12 cellular contexts compared by ENCODE assay signal in genomic region chr11:126147268-126148111, GRCh38.
DNase-seq lines count a peak whose midpoint lies in the region; ATAC-seq and TF ChIP-seq lines count a peak whose summit lies in the region.
"Had no signal": no experiment of that assay in that cellular context is flagged by ENCODE, and none has a peak within 500 bp of the region (broad histone marks: within the 10 kb centered on the region; RNA-seq: fewer than 3 reads in every experiment).

No MANE protein-coding gene starts in this region.

- H3K27me3 ChIP-seq in neural progenitor cell (peaks cover 10% of the 10 kb centered on the region), heart left ventricle (no peaks in the 10 kb centered on the region)
- H3K27me3 ChIP-seq: neutrophil had no signal

- H3K36me3 Mint-ChIP-seq in brain (peaks cover 7% of the 10 kb centered on the region), neural progenitor cell (peaks cover 6% of the 10 kb centered on the region)
- no peaks in the 10 kb centered on the region for H3K36me3 Mint-ChIP-seq in effector memory CD8-positive, alpha-beta T cell (ENCODE audit: insufficient read depth)

- H3K4me1 Mint-ChIP-seq in brain (peaks cover 39% of the 10 kb centered on the region), neural progenitor cell (peaks cover 60% of the 10 kb centered on the region)
- H3K4me1 Mint-ChIP-seq in effector memory CD8-positive, alpha-beta T cell (ENCODE audit: low read depth in 2 of 2), result peaks cover 0 to 3% of the 10 kb centered on the region in 2 donors

- intact Hi-C loops in heart left ventricle (cut with DNase I), result loop anchor here in 1 of 10 donors (1.0 kb wide), 1 partner anchor 25 kb away; no protein-coding TSS in a partner anchor

- H3K36me3 ChIP-seq in neural progenitor cell, result no peaks in the 10 kb centered on the region
- H3K36me3 ChIP-seq in heart left ventricle, result no peaks in the 10 kb centered on the region
- H3K36me3 ChIP-seq: neutrophil had no signal

- peaks cover 34% of the 10 kb centered on the region for H3F3A ChIP-seq in neural progenitor cell (ENCODE audit: low read depth)

- H3K4me3 ChIP-seq in LNCaP clone FGC (ENCODE audit: low read depth, low read length), result no peak overlapping the region
- H3K4me3 ChIP-seq in neural progenitor cell, result no peak overlapping the region
- no peak overlapping the region for H3K4me3 ChIP-seq in heart left ventricle

- WGBS in heart left ventricle, 4 donors, result 95 to 96% (median 95%) methylated on average over 6 to 12 of the region's 12 CpGs

- no peak for ATAC-seq in heart left ventricle
- no peak for ATAC-seq in effector memory CD8-positive, alpha-beta T cell (replicated peaks)

- peaks cover 5% of the 10 kb centered on the region for H4K20me1 ChIP-seq in neural progenitor cell (ENCODE audit: low read depth)

- TF ChIP-seq CTCF in LNCaP clone FGC (IDR thresholded peaks at IDR 0.05; ENCODE audit: control insufficient read depth, extremely low read depth, insufficient read depth) (no peak), brain (conservative IDR thresholded peaks at IDR 0.05) (no peak), neural progenitor cell (IDR thresholded peaks at IDR 0.05) (peak; percentile 5), heart left ventricle (IDR thresholded peaks at IDR 0.05) (no peak)

- H2AFZ ChIP-seq in neural progenitor cell (replicated peaks), result no peak overlapping the region

- H3K27me3 Mint-ChIP-seq in brain (peaks cover 21% of the 10 kb centered on the region), neural progenitor cell (ENCODE audit: insufficient read depth, low read depth) (peaks cover 28% of the 10 kb centered on the region)
- peaks cover 15 to 43% of the 10 kb centered on the region in 2 donors for H3K27me3 Mint-ChIP-seq in effector memory CD8-positive, alpha-beta T cell

- no peak for TF ChIP-seq POLR2A in heart left ventricle (IDR thresholded peaks at IDR 0.05)

- peak overlapping the region; percentile 68 for H3K4me2 ChIP-seq in neural progenitor cell

- DNase-seq in DMS153 (lab: John Stamatoyannopoulos, UW) (peak; percentile 50), LNCaP clone FGC (ENCODE audit: low read depth) (peak; percentile 64), neural progenitor cell (ENCODE audit: low spot score) (peak; percentile 55), heart left ventricle (no peak), A172 (ENCODE audit: low spot score) (no peak), germinal center (ENCODE audit: low spot score) (no peak)
- DNase-seq in effector memory CD8-positive, alpha-beta T cell, result no peak
- DNase-seq: activated CD8-positive, alpha-beta memory T cell treated with anti-CD3 and anti-CD28 coated beads, Interleukin-2, amount 50 U/mL, for 4 hours; cortex of kidney; stimulated activated CD4-positive, alpha-beta T cell treated with anti-CD3 and anti-CD28 coated beads, Interleukin-15, amount 100 ng/mL, for 24 hours had no signal

- H3K9ac ChIP-seq in neural progenitor cell, result no peak overlapping the region

- H3K27ac Mint-ChIP-seq in brain (peak overlapping the region in 4 of 5 experiments; percentile 60 to 99 (median 82)), neural progenitor cell (peak overlapping the region; percentile 99)
- H3K27ac Mint-ChIP-seq in effector memory CD8-positive, alpha-beta T cell, result no peak overlapping the region

- peaks cover 9% of the 10 kb centered on the region for H3K9me3 ChIP-seq in neural progenitor cell (ENCODE audit: low read depth)
- peaks cover 0 to 14% (median 0%) of the 10 kb centered on the region in 12 donors for H3K9me3 ChIP-seq in heart left ventricle
- H3K9me3 ChIP-seq: neutrophil had no signal

- peak overlapping the region in 3 of 5 experiments; percentile 19 to 53 (median 46) for H3K4me3 Mint-ChIP-seq in brain
- peak overlapping the region; percentile 70 for H3K4me3 Mint-ChIP-seq in neural progenitor cell
- no peak overlapping the region for H3K4me3 Mint-ChIP-seq in effector memory CD8-positive, alpha-beta T cell

- no peaks in the 10 kb centered on the region for H3K79me2 ChIP-seq in neural progenitor cell (ENCODE audit: low read depth)

- H3K9me3 Mint-ChIP-seq in brain, result peaks cover 15 to 25% (median 17%) of the 10 kb centered on the region in 5 experiments
- H3K9me3 Mint-ChIP-seq in neural progenitor cell, result peaks cover 19% of the 10 kb centered on the region
- H3K9me3 Mint-ChIP-seq in effector memory CD8-positive, alpha-beta T cell, result peaks cover 4 to 7% of the 10 kb centered on the region in 2 donors

- H3K27ac ChIP-seq in neural progenitor cell (peak overlapping the region; percentile 80), heart left ventricle (no peak overlapping the region)
- H3K27ac ChIP-seq: neutrophil had no signal

- peaks cover 38% of the 10 kb centered on the region for H3K4me1 ChIP-seq in neural progenitor cell
- H3K4me1 ChIP-seq in heart left ventricle, result peaks cover 0 to 8% (median 0%) of the 10 kb centered on the region in 12 donors

Comparison
In these comparisons a context has a peak if more than half of its experiments do, and no peak if none do; other contexts are left out.
1. DNase-seq: peak in DMS153 (single experiment), LNCaP clone FGC (single experiment) and neural progenitor cell (single experiment); none in heart left ventricle (0 of 5), A172 (single experiment), germinal center (single experiment) and effector memory CD8-positive, alpha-beta T cell (0 of 3).
2. H3K27ac Mint-ChIP-seq: peak in brain (4 of 5) and neural progenitor cell (single experiment); none in effector memory CD8-positive, alpha-beta T cell (0 of 2).
3. H3K4me3 Mint-ChIP-seq: peak in brain (3 of 5) and neural progenitor cell (single experiment); none in effector memory CD8-positive, alpha-beta T cell (0 of 2).